Comparison of ENCODE assay signal across 8 cellular contexts in the genomic region with DNA sequence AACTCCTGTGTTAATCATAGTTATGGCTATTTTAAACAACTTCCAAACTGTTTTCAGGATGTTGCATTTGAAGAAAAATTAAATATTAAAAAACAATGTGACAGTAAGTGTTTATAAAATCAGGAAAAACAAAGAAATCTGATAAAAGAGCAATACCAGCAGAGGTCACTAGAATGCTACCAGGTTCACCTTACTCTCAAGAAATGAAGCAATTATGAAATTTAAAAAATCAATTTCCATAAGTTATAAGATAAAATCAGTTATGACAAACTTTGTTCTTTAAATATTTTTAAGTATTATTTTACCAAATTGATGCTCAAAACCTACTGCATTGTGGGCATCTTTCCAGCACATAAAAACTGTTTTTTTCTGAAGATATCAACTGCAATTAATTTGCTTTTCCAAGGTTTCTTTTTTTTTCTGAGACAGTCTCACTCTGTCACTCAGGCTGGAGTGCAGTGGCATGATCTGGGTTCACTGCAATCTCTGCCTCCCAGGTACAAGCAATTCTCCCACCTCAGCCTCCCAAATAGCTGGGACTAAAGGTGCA. TPM values are rescaled to one million over a fixed set of nuclear protein-coding genes. Genes with fewer than 3 reads are reported as not detected.
DNase-seq lines count a peak whose midpoint lies in the region; ATAC-seq and TF ChIP-seq lines count a peak whose summit lies in the region.

No MANE protein-coding gene starts in this region.

- H3K4me1 ChIP-seq in sigmoid colon, result peaks cover 0 to 16% (median 13%) of the 10 kb centered on the region in 4 donors

- DNase-seq in AG04450 (ENCODE audit: low read depth, low spot score) (no peak), glomerular visceral epithelial cell (ENCODE audit: extremely low spot score) (peak; percentile 18), NCI-H187 (lab: John Stamatoyannopoulos, UW) (no peak), sigmoid colon (no peak), NCI-H146 treated with DMSO at 0.1 percent for 48 hours (lab: John Stamatoyannopoulos, UW; ENCODE audit: unreplicated experiment) (no peak)

- ATAC-seq in SK-N-SH treated with all-trans-retinoic acid at 6 μM for 48 hours, result no peak
- no peak for ATAC-seq in HG02981 (IDR thresholded peaks at IDR 0.05; ENCODE audit: unreplicated experiment)

- POLR2A ChIA-PET in AG04450 (lab: Yijun Ruan, JAX), result no interaction called here

- H3K27ac ChIP-seq in AG04450 (ENCODE audit: low read depth, low read length), result no peak overlapping the region
- H3K27ac ChIP-seq in sigmoid colon, result no peak overlapping the region

- no peaks in the 10 kb centered on the region for H3K27me3 ChIP-seq in AG04450 (ENCODE audit: control insufficient read depth, insufficient read depth, low read length)
- no peaks in the 10 kb centered on the region for H3K27me3 ChIP-seq in sigmoid colon

- no peak for TF ChIP-seq EP300 in sigmoid colon (IDR thresholded peaks at IDR 0.05)

- intact Hi-C loops in sigmoid colon (cut with DNase I), result no loop called here

- no peaks in the 10 kb centered on the region for H3K9me3 ChIP-seq in AG04450 (ENCODE audit: control insufficient read depth, insufficient read depth, low read length)
- no peaks in the 10 kb centered on the region for H3K9me3 ChIP-seq in sigmoid colon

- no peak for TF ChIP-seq POLR2A in sigmoid colon (IDR thresholded peaks at IDR 0.05)

- H3K36me3 ChIP-seq in sigmoid colon, result peaks cover 0 to 27% (median 6%) of the 10 kb centered on the region in 4 donors

- CTCF ChIA-PET in AG04450 (lab: Charles Lee), result interaction anchor here (0.8 to 2.5 kb wide), 6 partner anchors 11 to 189 kb away, joined by 3 to 41 read pairs (median 4); no protein-coding TSS in a partner anchor

- no peak overlapping the region for H3K4me3 ChIP-seq in AG04450 (ENCODE audit: low read depth, low read length)
- H3K4me3 ChIP-seq in sigmoid colon, result no peak overlapping the region

- TF ChIP-seq CTCF in AG04450 (IDR thresholded peaks at IDR 0.05; ENCODE audit: low read depth, low read length) (peak; percentile 65), GM12872 (IDR thresholded peaks at IDR 0.05; ENCODE audit: insufficient read depth, low read depth, low read length) (peak; percentile 33; the same call in 1 of the 3 replicates), sigmoid colon (IDR thresholded peaks at IDR 0.05) (peak in 2 of 4 experiments; percentile 13 to 25)

TF ChIP-seq in SK-N-SH treated with all-trans-retinoic acid at 6 μM for 48 hours, 23 proteins besides CTCF, POLR2A, EP300 and RAD21:
- TF ChIP-seq, protein P1, sequence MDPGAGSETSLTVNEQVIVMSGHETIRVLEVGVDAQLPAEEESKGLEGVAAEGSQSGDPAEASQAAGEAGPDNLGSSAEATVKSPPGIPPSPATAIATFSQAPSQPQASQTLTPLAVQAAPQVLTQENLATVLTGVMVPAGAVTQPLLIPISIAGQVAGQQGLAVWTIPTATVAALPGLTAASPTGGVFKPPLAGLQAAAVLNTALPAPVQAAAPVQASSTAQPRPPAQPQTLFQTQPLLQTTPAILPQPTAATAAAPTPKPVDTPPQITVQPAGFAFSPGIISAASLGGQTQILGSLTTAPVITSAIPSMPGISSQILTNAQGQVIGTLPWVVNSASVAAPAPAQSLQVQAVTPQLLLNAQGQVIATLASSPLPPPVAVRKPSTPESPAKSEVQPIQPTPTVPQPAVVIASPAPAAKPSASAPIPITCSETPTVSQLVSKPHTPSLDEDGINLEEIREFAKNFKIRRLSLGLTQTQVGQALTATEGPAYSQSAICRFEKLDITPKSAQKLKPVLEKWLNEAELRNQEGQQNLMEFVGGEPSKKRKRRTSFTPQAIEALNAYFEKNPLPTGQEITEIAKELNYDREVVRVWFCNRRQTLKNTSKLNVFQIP (CRISPR knock-in tag; IDR thresholded peaks at IDR 0.05; ENCODE audit: borderline replicate concordance, low read depth), result no peak
- peak; percentile 54 for TF ChIP-seq ISL1 (CRISPR knock-in tag; IDR thresholded peaks at IDR 0.05)

RNA-seq across cellular contexts. Expression of a gene that starts 50.7 kb away (rescaled TPM):
- polyA plus RNA-seq in AG04450 (2011; rRNA removed) (108 and 154 TPM in 2 replicates), sigmoid colon (100 to 1,000 TPM in 1 of 3 donors, 10 to 100 TPM in 2; 48.3 to 110 (median 91.3) TPM)
- polyA minus RNA-seq in AG04450 (2011; rRNA and poly(A)+ RNA removed), result 14.9 and 28.2 TPM in 2 replicates
- total RNA-seq in sigmoid colon, result 100 to 1,000 TPM; 121 to 162 (median 136) TPM
